ENCODE assay signal across 24 cellular contexts in genomic region chr10:130774871-130775270, GRCh38.
"Had no signal": no experiment of that assay in that cellular context is flagged by ENCODE, and none has a peak within 500 bp of the region (broad histone marks: within the 10 kb centered on the region; RNA-seq: fewer than 3 reads in every experiment).

No MANE protein-coding gene starts in this region.

- H3K4me1 ChIP-seq: left lung, lower lobe of right lung, parathyroid adenoma, right atrium auricular region, tibial nerve, vagina had no signal

- H3K4me3 ChIP-seq: left lung, lower lobe of right lung, right atrium auricular region, tibial nerve, vagina had no signal

- FAIRE-seq: keratinocyte, small intestine had no signal

- H3K27me3 ChIP-seq: right atrium auricular region, vagina had no signal

- DNase-seq: hippocampal formation; left colon; lower lobe of right lung; mammary epithelial cell; mesenchymal stem cell; naive thymus-derived CD8-positive, alpha-beta T cell; occipital lobe; small intestine; stimulated activated CD4-positive, alpha-beta T cell treated with anti-CD3 and anti-CD28 coated beads, Interleukin-1b, Interleukin-23, amount 100 ng/mL, for 48 hours; stimulated activated CD4-positive, alpha-beta T cell treated with anti-CD3 and anti-CD28 coated beads, Interleukin-2, amount 100 ng/mL, for 48 hours; stimulated activated CD4-positive, alpha-beta T cell treated with anti-CD3 and anti-CD28 coated beads, Interleukin-4, amount 100 ng/mL, for 4 hours; stimulated activated CD8-positive, alpha-beta memory T cell treated with anti-CD3 and anti-CD28 coated beads, Interleukin-4, amount 100 ng/mL, for 48 hours; stimulated activated naive CD4-positive, alpha-beta T cell treated with Interleukin-2 at 50 U/mL for 16 hours; stimulated activated naive CD8-positive, alpha-beta T cell treated with anti-CD3 and anti-CD28 coated beads, Interleukin-15, amount 100 ng/mL, for 72 hours; substantia nigra had no signal

- H3K27ac ChIP-seq: left lung, lower lobe of right lung, neutrophil, parathyroid adenoma, right atrium auricular region, tibial nerve, vagina had no signal

- H3K36me3 ChIP-seq: left lung, lower lobe of right lung, neutrophil, right atrium auricular region, tibial nerve, vagina had no signal

- H3K9me3 ChIP-seq: left lung, lower lobe of right lung, neutrophil, right atrium auricular region, vagina had no signal

- H3K9ac ChIP-seq: parathyroid adenoma had no signal

- ATAC-seq: left colon; left lung; lower lobe of right lung; naive thymus-derived CD8-positive, alpha-beta T cell; sciatic nerve; stimulated activated memory B cell treated with anti-CD40 and anti-IgM and Interleukin-4, amounts not matched to agents 10 μg/mL and 1 μg/mL and 100 μg/mL, for 72 hours; stimulated activated naive CD8-positive, alpha-beta T cell treated with anti-CD3 and anti-CD28 coated beads, Interleukin-15, amount 100 ng/mL, for 72 hours had no signal
